In the genomic region with DNA sequence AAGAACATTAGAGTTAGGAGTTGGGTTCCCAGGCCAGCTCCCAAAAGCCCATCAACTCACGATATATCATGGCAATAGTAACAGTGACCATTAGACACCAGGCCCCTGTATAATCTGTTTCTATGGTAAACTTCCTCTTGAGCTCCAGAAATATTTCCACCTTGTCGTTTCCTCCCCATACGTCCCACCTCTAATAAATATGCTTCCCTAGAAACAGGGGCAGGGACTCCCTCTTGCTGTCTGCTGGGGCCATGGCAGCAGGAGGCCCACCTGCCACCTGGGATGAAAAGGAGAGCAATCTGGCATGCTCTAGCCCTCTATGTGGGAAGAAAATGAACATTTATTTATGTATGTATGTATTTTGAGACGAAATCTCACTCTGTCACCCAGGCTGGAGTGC, we compare ENCODE assay signal across 2 cellular contexts.
TF ChIP-seq lines count a peak whose summit lies in the region.

No MANE protein-coding gene starts in this region.

TF ChIP-seq in H1, 55 proteins besides CTCF, POLR2A, EP300 and RAD21:
- TF ChIP-seq FOSL1 (IDR thresholded peaks at IDR 0.05; ENCODE audit: insufficient read depth, low read depth, low read length) (no peak), CBX5 (IDR thresholded peaks at IDR 0.05; ENCODE audit: low read depth, low read length) (no peak)
TF ChIP-seq in H1: peak in this region for 0.

TF ChIP-seq in HEK293T, 16 proteins besides CTCF, POLR2A, EP300 and RAD21:
- no peak for TF ChIP-seq TARDBP (IDR thresholded peaks at IDR 0.05)
